ENCODE assay signal across 1 cellular context in genomic region chrX:154083134-154083517, GRCh38.
TF ChIP-seq lines count a peak whose summit lies in the region.

No MANE protein-coding gene starts in this region.

TF ChIP-seq in endothelial cell of umbilical vein, 7 proteins besides CTCF, POLR2A, EP300 and RAD21 (continued from another document):
- TF ChIP-seq GATA2 (IDR thresholded peaks at IDR 0.05; ENCODE audit: insufficient read depth, insufficient read length, low read depth, low read length) (no peak), JUN (IDR thresholded peaks at IDR 0.05; ENCODE audit: borderline replicate concordance, insufficient read depth, insufficient read length, low read depth) (no peak)
